18 cellular contexts compared by ENCODE assay signal in genomic region chr16:4698321-4699029, GRCh38.
"Had no signal": no experiment of that assay in that cellular context is flagged by ENCODE, and none has a peak within 500 bp of the region (broad histone marks: within the 10 kb centered on the region; RNA-seq: fewer than 3 reads in every experiment).

No MANE protein-coding gene starts in this region.

- H3K9me3 ChIP-seq: left lung, transverse colon had no signal

- DNase-seq: activated CD4-positive, alpha-beta T cell treated with anti-CD3 and anti-CD28 coated beads for 4 hours; activated CD8-positive, alpha-beta T cell treated with anti-CD3 and anti-CD28 coated beads for 36 hours; activated naive CD4-positive, alpha-beta T cell; activated naive CD8-positive, alpha-beta T cell treated with anti-CD3 and anti-CD28 coated beads, Interleukin-2, amount 10 ng/mL, durations not matched to agents 7 days and 5 days; brain microvascular endothelial cell; cerebellar nuclear complex; effector CD8-positive, alpha-beta T cell; foreskin keratinocyte; head of caudate nucleus; stimulated activated CD4-positive, alpha-beta T cell treated with anti-CD3 and anti-CD28 coated beads, Interleukin-15, amount 100 ng/mL, for 24 hours; stimulated activated CD4-positive, alpha-beta T cell treated with anti-CD3 and anti-CD28 coated beads, Interleukin-4, amount 100 ng/mL, for 24 hours; stimulated activated CD8-positive, alpha-beta memory T cell treated with anti-CD3 and anti-CD28 coated beads, Interleukin-4, amount 100 ng/mL, for 48 hours; stimulated activated naive CD8-positive, alpha-beta T cell treated with anti-CD3 and anti-CD28 coated beads, Interleukin-15, Interleukin-2, amounts not matched to agents 100 U/mL and 50 U/mL, for 24 hours; T-helper 2 cell; transverse colon had no signal

- H3K27me3 ChIP-seq: brain microvascular endothelial cell, foreskin keratinocyte, left lung, transverse colon had no signal

- H3K27ac ChIP-seq: brain microvascular endothelial cell, foreskin keratinocyte, left lung, transverse colon had no signal

- FAIRE-seq: islet of Langerhans had no signal

- H3K36me3 ChIP-seq: transverse colon had no signal

- H3K4me1 ChIP-seq: foreskin keratinocyte had no signal

- ATAC-seq: activated CD8-positive, alpha-beta T cell treated with anti-CD3 and anti-CD28 coated beads for 36 hours; foreskin keratinocyte; left lung; naive thymus-derived CD8-positive, alpha-beta T cell; stimulated activated naive CD8-positive, alpha-beta T cell treated with anti-CD3 and anti-CD28 coated beads, Interleukin-15, Interleukin-2, amounts not matched to agents 100 U/mL and 50 U/mL, for 24 hours had no signal

- H3K4me3 ChIP-seq: left lung, transverse colon had no signal
